In the genomic region with DNA sequence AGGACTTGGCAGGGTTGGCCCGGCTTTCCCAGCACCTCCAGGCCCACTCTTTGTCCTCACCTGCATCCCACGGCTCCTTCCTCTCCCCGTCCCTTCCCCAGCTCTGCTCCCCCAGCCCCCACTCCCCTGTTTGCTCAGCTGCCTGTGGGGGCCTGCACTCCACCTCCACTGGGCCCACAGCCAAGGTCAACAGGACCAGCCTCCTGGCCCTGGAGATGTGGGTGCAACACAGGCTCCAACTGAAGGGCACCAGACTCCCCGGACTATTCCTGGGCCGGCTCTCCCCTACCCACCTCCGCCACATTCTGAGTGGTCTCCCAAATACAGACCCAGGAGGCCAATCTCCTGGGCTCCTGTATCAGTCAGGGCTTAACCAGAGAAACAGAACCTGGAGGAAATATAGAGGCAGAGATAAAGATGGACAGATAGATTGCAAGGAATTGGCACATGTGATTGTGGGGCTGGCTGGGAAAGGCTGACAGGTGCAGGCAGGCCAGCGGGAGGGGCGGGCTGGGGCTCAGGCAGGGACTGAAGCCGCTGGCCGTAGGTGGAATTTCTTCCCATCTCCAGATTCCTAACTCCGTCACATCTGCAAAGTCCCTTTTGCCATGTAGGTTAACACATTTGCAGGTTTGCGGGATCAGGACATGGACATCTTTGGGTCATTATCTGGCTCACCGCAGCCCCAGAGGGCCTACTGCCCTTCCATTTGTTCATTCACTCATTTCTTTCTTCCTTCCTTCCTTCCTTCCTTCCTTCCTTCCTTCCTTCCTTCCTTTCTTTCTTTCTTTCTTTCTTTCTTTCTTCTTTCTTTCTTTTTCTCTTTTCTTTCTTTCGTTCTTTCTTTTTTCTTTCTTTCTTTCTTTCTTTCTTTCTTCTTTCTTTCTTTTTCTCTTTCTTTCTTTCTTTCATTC, we compare ENCODE assay signal across 10 cellular contexts. TPM values are rescaled to one million over a fixed set of nuclear protein-coding genes. Genes with fewer than 3 reads are reported as not detected.
A peak's percentile ranks its signal among the peaks of the same experiment; 100 is the strongest.
DNase-seq lines count a peak whose midpoint lies in the region; ATAC-seq and TF ChIP-seq lines count a peak whose summit lies in the region.
"Had no signal": no experiment of that assay in that cellular context is flagged by ENCODE, and none has a peak within 500 bp of the region (broad histone marks: within the 10 kb centered on the region; RNA-seq: fewer than 3 reads in every experiment).

No MANE protein-coding gene starts in this region.

- H3K18ac ChIP-seq in mesendoderm (ENCODE audit: low read length) (no peak overlapping the region), H9 (ENCODE audit: insufficient read length, low read depth, low read length) (no peak overlapping the region)

- H3K4me3 Mint-ChIP-seq in H9, result no peak overlapping the region

- no peak overlapping the region for H4K5ac ChIP-seq in mesendoderm (ENCODE audit: low read length)
- H4K5ac ChIP-seq in H9 (ENCODE audit: insufficient read length, low read depth, low read length), result no peak overlapping the region

- H2BK120ac ChIP-seq in mesendoderm (ENCODE audit: low read depth, low read length), result peak overlapping the region; percentile 2
- H2BK120ac ChIP-seq in H9 (ENCODE audit: low read depth, low read length, poor library complexity, severe bottlenecking), result no peak overlapping the region

- H2AFZ ChIP-seq in H9 (ENCODE audit: low read length), result no peak overlapping the region

- no peak for TF ChIP-seq CTCF in RWPE1 (conservative IDR thresholded peaks at IDR 0.05; ENCODE audit: low read depth)
- no peak for TF ChIP-seq CTCF in H9 (conservative IDR thresholded peaks at IDR 0.05)

- intact Hi-C loops in right cardiac atrium (cut with DNase I), result no loop called here
- intact Hi-C loops in Right ventricle myocardium superior (cut with DNase I), result no loop called here

- peak overlapping the region in 1 of 3 experiments; percentile 72; a peak in 2 of 7 replicates for H3K27ac Mint-ChIP-seq in H9

- no peaks in the 10 kb centered on the region for H3K36me3 ChIP-seq in mesendoderm (ENCODE audit: control insufficient read depth, insufficient read depth, low read length)
- no peaks in the 10 kb centered on the region for H3K36me3 ChIP-seq in HAP-1 (replicated peaks)

- H3K4me1 Mint-ChIP-seq in H9, result peaks cover 35 to 43% of the 10 kb centered on the region in 2 experiments

- no peaks in the 10 kb centered on the region for H3K9me3 Mint-ChIP-seq in H9

- H3K23me2 ChIP-seq in H9 (ENCODE audit: insufficient read length, low read depth, low read length, poor library complexity, severe bottlenecking), result no peaks in the 10 kb centered on the region

- H3K27ac ChIP-seq in right cardiac atrium (ENCODE audit: low read length), result no peak overlapping the region
- peak overlapping the region; percentile 15; the same call in 1 of the 2 replicates for H3K27ac ChIP-seq in RWPE1
- H3K27ac ChIP-seq in mesendoderm (ENCODE audit: low read depth, low read length), result peak overlapping the region; percentile 54
- H3K27ac ChIP-seq in H9 (ENCODE audit: insufficient read length, low read depth, low read length), result no peak overlapping the region

- H2BK5ac ChIP-seq in mesendoderm (ENCODE audit: low read length) (peak overlapping the region; percentile 31), H9 (ENCODE audit: insufficient read length, low read length) (no peak overlapping the region)

- no peak overlapping the region for H3K4me2 ChIP-seq in mesendoderm (ENCODE audit: low read length)
- no peak overlapping the region for H3K4me2 ChIP-seq in H9 (ENCODE audit: insufficient read depth, insufficient read length, low read length)

- CTCF ChIA-PET in RWPE1 (lab: Yijun Ruan, JAX), result no interaction called here

- H3K4ac ChIP-seq in mesendoderm (ENCODE audit: low read depth, low read length), result peak overlapping the region; percentile 1
- no peak overlapping the region for H3K4ac ChIP-seq in H9 (ENCODE audit: low read depth, low read length)

- DNase-seq in right cardiac atrium (no peak), Right ventricle myocardium superior (no peak), RWPE1 (ENCODE audit: low spot score) (no peak), mesendoderm (no peak), SKM-1 (lab: John Stamatoyannopoulos, UW; ENCODE audit: unreplicated experiment) (no peak), H9 (no peak), HAP-1 (ENCODE audit: low spot score in 2 of 2) (no peak)
- DNase-seq: activated gamma-delta T cell treated with Interleukin-2 at 50 U/mL for 16 hours, T1000 had no signal

- no peak overlapping the region for H4K91ac ChIP-seq in H9 (ENCODE audit: insufficient read length, low read depth, low read length)

- H3K9me3 ChIP-seq in right cardiac atrium (ENCODE audit: control insufficient read depth, low read length) (no peaks in the 10 kb centered on the region), H9 (ENCODE audit: control insufficient read depth, low read depth, low read length) (no peaks in the 10 kb centered on the region), HAP-1 (no peaks in the 10 kb centered on the region)

- H3K23ac ChIP-seq in mesendoderm (ENCODE audit: low read length) (no peak overlapping the region), H9 (ENCODE audit: insufficient read length, low read depth, low read length) (no peak overlapping the region)

- H3T11ph ChIP-seq in H9 (ENCODE audit: low read length), result no peak overlapping the region

- in situ Hi-C loops in HAP-1 (cut with MboI; ENCODE audit: low sequenced_read_pairs), result no loop called here

- H4K20me1 ChIP-seq in H9 (ENCODE audit: control insufficient read depth, insufficient read depth, insufficient read length), result no peaks in the 10 kb centered on the region

- no peaks in the 10 kb centered on the region for H3K4me1 ChIP-seq in right cardiac atrium (ENCODE audit: control insufficient read depth, insufficient read depth, low read length)
- peaks cover 14% of the 10 kb centered on the region for H3K4me1 ChIP-seq in mesendoderm (ENCODE audit: control insufficient read depth, low read depth, low read length)
- no peaks in the 10 kb centered on the region for H3K4me1 ChIP-seq in H9 (ENCODE audit: insufficient read depth, low read length)
- H3K4me1 ChIP-seq in HAP-1, result no peaks in the 10 kb centered on the region

- H3K4me3 ChIP-seq in right cardiac atrium (ENCODE audit: low read length), result no peak overlapping the region
- H3K4me3 ChIP-seq in mesendoderm (ENCODE audit: low read length), result no peak overlapping the region
- H3K4me3 ChIP-seq in HAP-1, result no peak overlapping the region

- H2AK5ac ChIP-seq in mesendoderm (ENCODE audit: low read length), result peak overlapping the region; percentile 22
- H2AK5ac ChIP-seq in H9 (ENCODE audit: insufficient read length, low read length), result no peak overlapping the region

- no peaks in the 10 kb centered on the region for H3K79me2 ChIP-seq in mesendoderm (ENCODE audit: control insufficient read depth, insufficient read depth, low read length)
- no peaks in the 10 kb centered on the region for H3K79me2 ChIP-seq in H9 (ENCODE audit: insufficient read depth, low read length)

- H2BK20ac ChIP-seq in H9 (ENCODE audit: low read depth, low read length, poor library complexity, severe bottlenecking), result no peak overlapping the region

- H4K8ac ChIP-seq in mesendoderm (ENCODE audit: low read depth, low read length) (no peak overlapping the region), H9 (replicated peaks; ENCODE audit: insufficient read length, low read depth, low read length) (no peak overlapping the region)

- H3K56ac ChIP-seq in mesendoderm (ENCODE audit: low read length) (peak overlapping the region; percentile 17), H9 (ENCODE audit: insufficient read length, low read depth, low read length) (no peak overlapping the region)

- no peak overlapping the region for H2BK12ac ChIP-seq in H9 (ENCODE audit: insufficient read length, low read depth, low read length)

- no peak overlapping the region for H3K14ac ChIP-seq in H9 (ENCODE audit: insufficient read depth, low read length)

- no peaks in the 10 kb centered on the region for H3K27me3 ChIP-seq in right cardiac atrium (ENCODE audit: control insufficient read depth, insufficient read depth)
- H3K27me3 ChIP-seq in mesendoderm (ENCODE audit: insufficient read depth, low read length, poor library complexity), result no peaks in the 10 kb centered on the region
- H3K27me3 ChIP-seq in H9 (ENCODE audit: insufficient read depth, low read length), result no peaks in the 10 kb centered on the region
- H3K27me3 ChIP-seq in HAP-1 (ENCODE audit: low read depth), result no peaks in the 10 kb centered on the region

- H2BK15ac ChIP-seq in mesendoderm (replicated peaks; ENCODE audit: low read depth) (no peak overlapping the region), H9 (ENCODE audit: low read depth, low read length) (no peak overlapping the region)

- WGBS in right cardiac atrium, result 74% methylated on average over 14 of the region's 14 CpGs
- WGBS in mesendoderm (ENCODE audit: extremely low coverage, insufficient coverage, low lambda C conversion rate), result no CpG with 5 or more reads among the region's 14 CpGs
- no CpG with 5 or more reads among the region's 14 CpGs for WGBS in H9 (ENCODE audit: extremely low coverage, insufficient read length, low lambda C conversion rate)

- POLR2A ChIA-PET in RWPE1 (lab: Yijun Ruan, JAX; ENCODE audit: low non-redundant PET), result no interaction called here

- H3K79me1 ChIP-seq in mesendoderm (ENCODE audit: low read length) (no peaks in the 10 kb centered on the region), H9 (ENCODE audit: insufficient read depth, low read depth, low read length, poor library complexity, severe bottlenecking) (no peaks in the 10 kb centered on the region)

- peak; percentile 12 to 16 for ATAC-seq in right cardiac atrium
- no peak for ATAC-seq in Right ventricle myocardium superior (ENCODE audit: poor library complexity)
- no peak for ATAC-seq in GM19324 (IDR thresholded peaks at IDR 0.05; ENCODE audit: low FRiP score, unreplicated experiment)

- no peaks in the 10 kb centered on the region for H3K36me3 Mint-ChIP-seq in H9 (ENCODE audit: insufficient read depth in 1 of 3, low read depth in 3 of 3)

- no peaks in the 10 kb centered on the region; the same call in 1 of the 2 replicates for H3K27me3 Mint-ChIP-seq in H9 (ENCODE audit: low read depth)

- no peak overlapping the region for H3K9ac ChIP-seq in mesendoderm (ENCODE audit: low read length)
- no peak overlapping the region for H3K9ac ChIP-seq in H9 (ENCODE audit: extremely low read depth, insufficient read length, low read length)

RNA-seq across cellular contexts. Expression of a gene that starts 45.8 kb away (rescaled TPM):
- total RNA-seq in right cardiac atrium (100 to 1,000 TPM; 140 to 224 (median 163) TPM), Right ventricle myocardium superior (138 TPM), H9 (2021) (243 and 266 TPM in 2 replicates)
- polyA plus RNA-seq in right cardiac atrium, result 92.5 TPM
- polyA plus RNA-seq in mesendoderm (2013, experiment 1 of 2), result 110 TPM
- polyA plus RNA-seq in mesendoderm (2013, experiment 2 of 2), result 111 TPM

RNA-seq across cellular contexts. Expression of a gene that starts 47.9 kb away (rescaled TPM):
- total RNA-seq in right cardiac atrium (100 to 1,000 TPM in 3 of 4 donors, 10 to 100 TPM in 1; 95.4 to 114 (median 105) TPM), Right ventricle myocardium superior (123 TPM), H9 (2021) (58.6 and 59.2 TPM in 2 replicates)
- polyA plus RNA-seq in right cardiac atrium, result 133 TPM
- polyA plus RNA-seq in mesendoderm (2013, experiment 1 of 2), result 46.4 TPM
- 47.9 TPM for polyA plus RNA-seq in mesendoderm (2013, experiment 2 of 2)

Comparison
In these comparisons a context has a peak if more than half of its experiments do, and no peak if none do; other contexts are left out.
1. ATAC-seq: peak in right cardiac atrium (2 of 2); none in Right ventricle myocardium superior (single experiment) and GM19324 (single experiment).
2. H3K27ac ChIP-seq: peak in RWPE1 (single experiment) and mesendoderm (single experiment); none in right cardiac atrium (single experiment) and H9 (single experiment).